In genomic region chr11:353315-353857, GRCh38 we compare ENCODE assay signal across 10 cellular contexts. TPM values are rescaled to one million over a fixed set of nuclear protein-coding genes. Genes with fewer than 3 reads are reported as not detected.
DNase-seq lines count a peak whose midpoint lies in the region; ATAC-seq and TF ChIP-seq lines count a peak whose summit lies in the region.
"Had no signal": no experiment of that assay in that cellular context is flagged by ENCODE, and none has a peak within 500 bp of the region (broad histone marks: within the 10 kb centered on the region; RNA-seq: fewer than 3 reads in every experiment).

No MANE protein-coding gene starts in this region.

- no peaks in the 10 kb centered on the region for H3K9me3 ChIP-seq in osteoblast (ENCODE audit: low read depth, low read length)

- H4K20me1 ChIP-seq in osteoblast (ENCODE audit: insufficient read depth, low read length) = no peaks in the 10 kb centered on the region

- H3K27me3 ChIP-seq in foreskin keratinocyte = no peaks in the 10 kb centered on the region
- H3K27me3 ChIP-seq in osteoblast (ENCODE audit: insufficient read depth, low read length) = no peaks in the 10 kb centered on the region

- no peaks in the 10 kb centered on the region for H3K79me2 ChIP-seq in osteoblast (ENCODE audit: insufficient read depth, low read length)

- H3K4me1 ChIP-seq in foreskin keratinocyte (peaks cover 18% of the 10 kb centered on the region), osteoblast (ENCODE audit: insufficient read depth, low read length) (peaks cover 24% of the 10 kb centered on the region)

- ATAC-seq in SK-N-SH treated with all-trans-retinoic acid at 6 μM for 48 hours = peak; percentile 72
- ATAC-seq in foreskin keratinocyte = no peak
- no peak for ATAC-seq in GM18520 (IDR thresholded peaks at IDR 0.05; ENCODE audit: unreplicated experiment)
- ATAC-seq: HCT116 had no signal

- H3K4me2 ChIP-seq in osteoblast (ENCODE audit: insufficient read depth, low read length) = peak overlapping the region; percentile 3

- DNase-seq in foreskin keratinocyte = no peak
- peak; percentile 97 for DNase-seq in osteoblast (ENCODE audit: insufficient read length, low spot score, missing footprints)
- DNase-seq in T-helper 9 cell = no peak
- DNase-seq in NCI-H1417 (lab: John Stamatoyannopoulos, UW) = no peak
- DNase-seq in NCI-H510A treated with DMSO at 0.1 percent for 48 hours (lab: John Stamatoyannopoulos, UW) = no peak

- H3K36me3 ChIP-seq in osteoblast (ENCODE audit: insufficient read depth, low read length) = no peaks in the 10 kb centered on the region

- H3K27ac ChIP-seq in C4-2B = peak overlapping the region; percentile 2
- H3K27ac ChIP-seq in foreskin keratinocyte = peak overlapping the region; percentile 30
- peak overlapping the region; percentile 13 for H3K27ac ChIP-seq in osteoblast (ENCODE audit: low read depth, low read length)

- no peak for TF ChIP-seq CTCF in C4-2B (conservative IDR thresholded peaks at IDR 0.05)
- TF ChIP-seq CTCF in foreskin keratinocyte (conservative IDR thresholded peaks at IDR 0.05) = no peak
- no peak for TF ChIP-seq CTCF in osteoblast (IDR thresholded peaks at IDR 0.05; ENCODE audit: extremely low read depth, low read depth, low read length)

- no peak overlapping the region for H3K4me3 ChIP-seq in osteoblast (ENCODE audit: insufficient read depth, low read length)

- peak overlapping the region; percentile 78 for H2AFZ ChIP-seq in osteoblast (ENCODE audit: low read length)

TF ChIP-seq in SK-N-SH treated with all-trans-retinoic acid at 6 μM for 48 hours, 23 proteins besides CTCF, POLR2A, EP300 and RAD21:
- no peak for TF ChIP-seq RARB (CRISPR knock-in tag; IDR thresholded peaks at IDR 0.05)
- TF ChIP-seq TOX (CRISPR knock-in tag; IDR thresholded peaks at IDR 0.05; ENCODE audit: borderline replicate concordance) = peak; percentile 60; the same call in 1 of the 2 replicates
TF ChIP-seq in SK-N-SH treated with all-trans-retinoic acid at 6 μM for 48 hours: peak in this region for 1.

RNA-seq across cellular contexts. Expression of gene B4GALNT4, which starts 15.9 kb away (rescaled TPM):
- total RNA-seq in foreskin keratinocyte = 12.7 and 28.4 TPM in 2 replicates
- polyA plus RNA-seq in foreskin keratinocyte = 13.6 and 37.2 TPM in 2 replicates
- 0.88 and 2.2 TPM in 2 replicates for total RNA-seq in osteoblast

RNA-seq across cellular contexts. Expression of gene IFITM3, which starts 32.7 kb away (rescaled TPM):
- 934 and 1,022 TPM in 2 replicates for total RNA-seq in foreskin keratinocyte
- polyA plus RNA-seq in foreskin keratinocyte = 1,963 and 2,381 TPM in 2 replicates
- 98.4 and 116 TPM in 2 replicates for total RNA-seq in osteoblast

RNA-seq across cellular contexts. Expression of gene IFITM1, which starts 39.5 kb away (rescaled TPM):
- total RNA-seq in foreskin keratinocyte (399 and 491 TPM in 2 replicates), osteoblast (48.6 and 64.4 TPM in 2 replicates)
- 615 and 795 TPM in 2 replicates for polyA plus RNA-seq in foreskin keratinocyte

RNA-seq across cellular contexts. Expression of gene PKP3, which starts 40.6 kb away (rescaled TPM):
- total RNA-seq in foreskin keratinocyte (148 and 170 TPM in 2 replicates), osteoblast (0.88 and 2.5 TPM in 2 replicates)
- 149 and 165 TPM in 2 replicates for polyA plus RNA-seq in foreskin keratinocyte
- total RNA-seq: frontal cortex had no signal

RNA-seq across cellular contexts. Expression of gene IFITM2, which starts 45.8 kb away (rescaled TPM):
- total RNA-seq in foreskin keratinocyte = 224 and 342 TPM in 2 replicates
- 39.8 and 55.8 TPM in 2 replicates for polyA plus RNA-seq in foreskin keratinocyte
- 54.5 and 105 TPM in 2 replicates for total RNA-seq in osteoblast
